19 cellular contexts compared by ENCODE assay signal in the genomic region with DNA sequence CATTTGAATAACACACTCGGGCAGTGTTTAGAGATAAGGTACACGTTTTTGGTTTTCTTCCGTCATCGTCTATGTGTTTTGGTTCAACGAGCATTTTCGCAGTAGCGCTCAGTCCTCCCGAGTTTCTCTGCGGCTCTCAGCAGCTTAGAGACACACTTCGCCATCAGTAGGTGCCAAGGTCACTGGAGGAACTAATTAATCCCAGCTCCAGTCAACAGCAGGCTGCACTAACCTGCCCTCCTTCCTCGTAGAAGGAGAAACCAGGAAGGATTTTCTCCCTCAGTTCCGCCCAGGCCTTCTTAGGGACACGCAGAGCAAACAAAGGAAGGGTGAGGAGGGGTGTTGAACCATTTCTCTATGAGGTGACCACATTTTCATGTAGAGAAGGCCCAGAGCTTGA. TPM values are rescaled to one million over a fixed set of nuclear protein-coding genes. Genes with fewer than 3 reads are reported as not detected.
A peak's percentile ranks its signal among the peaks of the same experiment; 100 is the strongest.
DNase-seq lines count a peak whose midpoint lies in the region; ATAC-seq and TF ChIP-seq lines count a peak whose summit lies in the region.
"Had no signal": no experiment of that assay in that cellular context is flagged by ENCODE, and none has a peak within 500 bp of the region (broad histone marks: within the 10 kb centered on the region; RNA-seq: fewer than 3 reads in every experiment).

No MANE protein-coding gene starts in this region.

- H3K27ac Mint-ChIP-seq in MCF 10A (ENCODE audit: low read depth, unreplicated experiment): no peak overlapping the region
- no peak overlapping the region for H3K27ac Mint-ChIP-seq in stimulated activated naive B cell treated with anti-CD40 and anti-IgM and Interleukin-4, amounts not matched to agents 10 μg/mL and 1 μg/mL and 100 μg/mL, for 72 hours
- H3K27ac Mint-ChIP-seq: activated CD4-positive, alpha-beta T cell treated with anti-CD3 and anti-CD28 coated beads, Interleukin-2, amount 10 ng/mL, durations not matched to agents 7 days and 5 days; activated naive CD4-positive, alpha-beta T cell treated with anti-CD3 and anti-CD28 coated beads, Interleukin-2, amount 50 U/mL, for 72 hours; natural killer cell had no signal

- no peaks in the 10 kb centered on the region for H3K9me3 Mint-ChIP-seq in MCF 10A (ENCODE audit: unreplicated experiment)
- no peaks in the 10 kb centered on the region for H3K9me3 Mint-ChIP-seq in stimulated activated naive B cell treated with anti-CD40 and anti-IgM and Interleukin-4, amounts not matched to agents 10 μg/mL and 1 μg/mL and 100 μg/mL, for 72 hours
- H3K9me3 Mint-ChIP-seq: activated CD4-positive, alpha-beta T cell treated with anti-CD3 and anti-CD28 coated beads, Interleukin-2, amount 10 ng/mL, durations not matched to agents 7 days and 5 days; natural killer cell had no signal

- TF ChIP-seq EP300 in esophagus muscularis mucosa (IDR thresholded peaks at IDR 0.05) (no peak), transverse colon (IDR thresholded peaks at IDR 0.05; ENCODE audit: low read depth) (no peak)

- peaks cover 28% of the 10 kb centered on the region for H3K4me1 Mint-ChIP-seq in MCF 10A (ENCODE audit: insufficient read depth, unreplicated experiment)
- H3K4me1 Mint-ChIP-seq in stimulated activated naive B cell treated with anti-CD40 and anti-IgM and Interleukin-4, amounts not matched to agents 10 μg/mL and 1 μg/mL and 100 μg/mL, for 72 hours: peaks cover 30 to 51% of the 10 kb centered on the region in 2 donors

- BruUV-seq in MCF 10A (replicated peaks; lab: Mats Ljungman, UMichigan): no TSS peak

- CTCF ChIA-PET in MCF 10A (lab: Yijun Ruan, JAX): interaction anchor here (0.6 to 1.5 kb wide), 4 partner anchors 10 to 106 kb away, joined by 3 to 5 read pairs (median 3); no protein-coding TSS in a partner anchor

- H3K4me3 ChIP-seq in breast epithelium: peak overlapping the region in 1 of 3 donors; percentile 22
- peak overlapping the region; percentile 1 to 46 (median 32) for H3K4me3 ChIP-seq in esophagus muscularis mucosa
- H3K4me3 ChIP-seq in mucosa of stomach (ENCODE audit: low read length): peak overlapping the region; percentile 14
- peak overlapping the region in 1 of 4 donors; percentile 13 for H3K4me3 ChIP-seq in transverse colon
- H3K4me3 ChIP-seq: BLaER1 treated with 17β-estradiol and CSF1 and Interleukin-3, amounts not matched to agents 10 nM and 100 nM; cardiac muscle cell; K562; SJSA1 had no signal

- H3K4me1 ChIP-seq in breast epithelium: peaks cover 0 to 22% of the 10 kb centered on the region in 2 donors
- H3K4me1 ChIP-seq in esophagus muscularis mucosa: peaks cover 84 to 100% (median 98%) of the 10 kb centered on the region in 4 donors
- H3K4me1 ChIP-seq in mucosa of stomach (ENCODE audit: control insufficient read depth, insufficient read depth, low read length): peaks cover 61% of the 10 kb centered on the region
- peaks cover 31 to 81% (median 65%) of the 10 kb centered on the region in 4 donors for H3K4me1 ChIP-seq in transverse colon

- H3K4me3 Mint-ChIP-seq in MCF 10A (ENCODE audit: unreplicated experiment): no peak overlapping the region
- H3K4me3 Mint-ChIP-seq in stimulated activated naive B cell treated with anti-CD40 and anti-IgM and Interleukin-4, amounts not matched to agents 10 μg/mL and 1 μg/mL and 100 μg/mL, for 72 hours: no peak overlapping the region
- H3K4me3 Mint-ChIP-seq: activated CD4-positive, alpha-beta T cell treated with anti-CD3 and anti-CD28 coated beads, Interleukin-2, amount 10 ng/mL, durations not matched to agents 7 days and 5 days; natural killer cell had no signal

- H3K36me3 Mint-ChIP-seq in MCF 10A (ENCODE audit: insufficient read depth, unreplicated experiment): peaks cover 19% of the 10 kb centered on the region
- peaks cover 11 to 23% of the 10 kb centered on the region in 2 donors for H3K36me3 Mint-ChIP-seq in stimulated activated naive B cell treated with anti-CD40 and anti-IgM and Interleukin-4, amounts not matched to agents 10 μg/mL and 1 μg/mL and 100 μg/mL, for 72 hours
- H3K36me3 Mint-ChIP-seq: natural killer cell had no signal

- peak overlapping the region; percentile 50 to 71 for H3K27ac ChIP-seq in breast epithelium
- peak overlapping the region; percentile 61 to 79 (median 76) for H3K27ac ChIP-seq in esophagus muscularis mucosa (replicated peaks in 1 of 4)
- peak overlapping the region; percentile 78 to 87 (median 84) for H3K27ac ChIP-seq in transverse colon
- H3K27ac ChIP-seq: BLaER1 treated with 17β-estradiol and CSF1 and Interleukin-3, amounts not matched to agents 10 nM and 100 nM; cardiac muscle cell; SJSA1 had no signal

- H3K9ac ChIP-seq in mucosa of stomach (ENCODE audit: low read length): peak overlapping the region; percentile 46
- H3K9ac ChIP-seq: BLaER1 treated with 17β-estradiol and CSF1 and Interleukin-3, amounts not matched to agents 10 nM and 100 nM had no signal

- DNase-seq in breast epithelium (ENCODE audit: low spot score in 2 of 2) (no peak), MCF 10A (ENCODE audit: unreplicated experiment) (no peak), esophagus muscularis mucosa (ENCODE audit: extremely low spot score) (no peak), transverse colon (peak; percentile 75), NCI-H2171 (lab: John Stamatoyannopoulos, UW) (no peak), NCI-H345 treated with DMSO at 0.1 percent for 48 hours (lab: John Stamatoyannopoulos, UW; ENCODE audit: unreplicated experiment) (no peak)
- no peak for DNase-seq in stimulated activated naive B cell treated with anti-CD40 and anti-IgM and Interleukin-4, amounts not matched to agents 10 μg/mL and 1 μg/mL and 100 μg/mL, for 72 hours
- DNase-seq: activated CD4-positive, alpha-beta T cell treated with anti-CD3 and anti-CD28 coated beads, Interleukin-2, amount 10 ng/mL, durations not matched to agents 7 days and 5 days; activated T-cell treated with anti-CD3 and anti-CD28 coated beads for 4 hours; kidney glomerular epithelial cell; natural killer cell; NCI-H1092 treated with DMSO at 0.1 percent for 48 hours; NCI-H2171 treated with DMSO at 0.1 percent for 48 hours had no signal

- in situ Hi-C loops in transverse colon (cut with MboI; ENCODE audit: low pct_ligation_motif_present in 1 of 4, low pct_unique_long_range_greater_than_20kb in 1 of 4, low sequenced_read_pairs in 3 of 4): no loop called here

- 56% methylated on average over 13 of the region's 13 CpGs for WGBS in esophagus muscularis mucosa
- WGBS in transverse colon (ENCODE audit: low coverage in 1 of 2), 2 donors: 60 to 79% methylated on average over 13 of the region's 13 CpGs

- no peak for TF ChIP-seq CTCF in breast epithelium (IDR thresholded peaks at IDR 0.05)
- no peak for TF ChIP-seq CTCF in MCF 10A (IDR thresholded peaks at IDR 0.05; ENCODE audit: unreplicated experiment)
- no peak for TF ChIP-seq CTCF in esophagus muscularis mucosa (IDR thresholded peaks at IDR 0.05)
- TF ChIP-seq CTCF in transverse colon (IDR thresholded peaks at IDR 0.05): no peak

- intact Hi-C loops in breast epithelium (cut with DNase I; ENCODE audit: low total_unique reads): no loop called here
- intact Hi-C loops in MCF 10A (cut with micrococcal nuclease): no loop called here
- intact Hi-C loops in esophagus muscularis mucosa (cut with DNase I): no loop called here
- intact Hi-C loops in transverse colon (cut with DNase I; ENCODE audit: low total_unique reads): no loop called here

- no peaks in the 10 kb centered on the region for H3K27me3 Mint-ChIP-seq in MCF 10A (ENCODE audit: insufficient read depth, unreplicated experiment)
- H3K27me3 Mint-ChIP-seq in stimulated activated naive B cell treated with anti-CD40 and anti-IgM and Interleukin-4, amounts not matched to agents 10 μg/mL and 1 μg/mL and 100 μg/mL, for 72 hours: no peaks in the 10 kb centered on the region
- H3K27me3 Mint-ChIP-seq: activated CD4-positive, alpha-beta T cell treated with anti-CD3 and anti-CD28 coated beads, Interleukin-2, amount 10 ng/mL, durations not matched to agents 7 days and 5 days had no signal

- no peak for TF ChIP-seq POLR2A in breast epithelium (IDR thresholded peaks at IDR 0.05)
- no peak for TF ChIP-seq POLR2A in esophagus muscularis mucosa (IDR thresholded peaks at IDR 0.05; ENCODE audit: low read depth)
- TF ChIP-seq POLR2A in transverse colon (IDR thresholded peaks at IDR 0.05): no peak

- no peaks in the 10 kb centered on the region for H3K9me3 ChIP-seq in breast epithelium
- no peaks in the 10 kb centered on the region for H3K9me3 ChIP-seq in esophagus muscularis mucosa
- H3K9me3 ChIP-seq in mucosa of stomach (ENCODE audit: control insufficient read depth, low read length): no peaks in the 10 kb centered on the region
- H3K9me3 ChIP-seq in transverse colon: no peaks in the 10 kb centered on the region
- H3K9me3 ChIP-seq: SJSA1 had no signal

- ATAC-seq in stimulated activated naive B cell treated with anti-CD40 and anti-IgM and Interleukin-4, amounts not matched to agents 10 μg/mL and 1 μg/mL and 100 μg/mL, for 72 hours (replicated peaks): no peak
- ATAC-seq: activated naive CD4-positive, alpha-beta T cell treated with anti-CD3 and anti-CD28 coated beads, Interleukin-2, amount 50 U/mL, for 72 hours; natural killer cell had no signal

- POLR2A ChIA-PET in MCF 10A (lab: Yijun Ruan, JAX): interaction anchor here (0.7 to 7.6 kb wide), 2 partner anchors 11 to 67 kb away, joined by 3 to 63 read pairs; partner anchors contain the start of gene MBNL2

- H3K36me3 ChIP-seq in breast epithelium: no peaks in the 10 kb centered on the region
- H3K36me3 ChIP-seq in esophagus muscularis mucosa: no peaks in the 10 kb centered on the region
- H3K36me3 ChIP-seq in mucosa of stomach (ENCODE audit: control insufficient read depth, insufficient read depth, low read length): no peaks in the 10 kb centered on the region
- no peaks in the 10 kb centered on the region for H3K36me3 ChIP-seq in transverse colon
- H3K36me3 ChIP-seq: cardiac muscle cell had no signal

- H3K27me3 ChIP-seq in breast epithelium: no peaks in the 10 kb centered on the region
- no peaks in the 10 kb centered on the region for H3K27me3 ChIP-seq in esophagus muscularis mucosa
- H3K27me3 ChIP-seq in mucosa of stomach (ENCODE audit: control insufficient read depth, insufficient read depth, low read length): no peaks in the 10 kb centered on the region
- no peaks in the 10 kb centered on the region for H3K27me3 ChIP-seq in transverse colon
- H3K27me3 ChIP-seq: BLaER1 treated with 17β-estradiol and CSF1 and Interleukin-3, amounts not matched to agents 10 nM and 100 nM; cardiac muscle cell; SJSA1 had no signal

RNA-seq across cellular contexts. Expression of gene MBNL2, which starts 12.6 kb away (rescaled TPM):
- total RNA-seq in breast epithelium (100 to 1,000 TPM in 2 of 3 donors, 10 to 100 TPM in 1; 68.5 to 131 (median 120) TPM), MCF 10A (2022) (74.3 and 85.8 TPM in 2 replicates), esophagus muscularis mucosa (100 to 1,000 TPM in 2 of 4 donors, 10 to 100 TPM in 2; 92.8 to 132 (median 101) TPM), transverse colon (10 to 100 TPM; 26.9 to 53.7 (median 46.1) TPM)
